ENCODE assay signal across 17 cellular contexts in genomic region chr16:26177438-26177837, GRCh38.
A peak's percentile ranks its signal among the peaks of the same experiment; 100 is the strongest.
DNase-seq lines count a peak whose midpoint lies in the region; ATAC-seq and TF ChIP-seq lines count a peak whose summit lies in the region.
"Had no signal": no experiment of that assay in that cellular context is flagged by ENCODE, and none has a peak within 500 bp of the region (broad histone marks: within the 10 kb centered on the region; RNA-seq: fewer than 3 reads in every experiment).

No MANE protein-coding gene starts in this region.

- H3K27ac Mint-ChIP-seq in H9 = peak overlapping the region in 2 of 3 experiments; percentile 46 to 96; a peak in 4 of 7 replicates
- H3K27ac Mint-ChIP-seq in WTC11 = peak overlapping the region; percentile 54
- H3K27ac Mint-ChIP-seq: CD4-positive, CD25-positive, alpha-beta regulatory T cell; HFFc6 had no signal

- H4K20me1 ChIP-seq in H9 (ENCODE audit: control insufficient read depth, insufficient read depth, insufficient read length) = no peaks in the 10 kb centered on the region
- H4K20me1 ChIP-seq: BLaER1 treated with 17β-estradiol and CSF1 and Interleukin-3, amounts not matched to agents 10 nM and 100 nM had no signal

- H3K9me3 ChIP-seq in H9 (ENCODE audit: control insufficient read depth, low read depth, low read length) = peaks cover 3% of the 10 kb centered on the region

- H3K36me3 ChIP-seq in mesendoderm (ENCODE audit: control insufficient read depth, insufficient read depth, low read length) = no peaks in the 10 kb centered on the region
- H3K36me3 ChIP-seq: BLaER1 treated with 17β-estradiol and CSF1 and Interleukin-3, amounts not matched to agents 10 nM and 100 nM had no signal

- H3T11ph ChIP-seq in H9 (ENCODE audit: low read length) = no peak overlapping the region

- POLR2A ChIA-PET in WTC11 (lab: Charles Lee) = no interaction called here

- H3K18ac ChIP-seq in H9 (ENCODE audit: insufficient read length, low read depth, low read length) = no peak overlapping the region
- H3K18ac ChIP-seq in mesendoderm (ENCODE audit: low read length) = no peak overlapping the region

- H3K36me3 Mint-ChIP-seq in H9 (ENCODE audit: insufficient read depth in 1 of 3, low read depth in 3 of 3) = peaks cover 5 to 31% (median 18%) of the 10 kb centered on the region in 3 experiments
- H3K36me3 Mint-ChIP-seq in WTC11 = peaks cover 27% of the 10 kb centered on the region
- H3K36me3 Mint-ChIP-seq: CD4-positive, CD25-positive, alpha-beta regulatory T cell had no signal

- H2AK5ac ChIP-seq in H9 (ENCODE audit: insufficient read length, low read length) (no peak overlapping the region), mesendoderm (ENCODE audit: low read length) (no peak overlapping the region)

- no peak overlapping the region for H2BK12ac ChIP-seq in H9 (ENCODE audit: insufficient read length, low read depth, low read length)

- H3K27ac ChIP-seq in H9 (ENCODE audit: insufficient read length, low read depth, low read length) = no peak overlapping the region
- H3K27ac ChIP-seq in mesendoderm (ENCODE audit: low read depth, low read length) = no peak overlapping the region
- H3K27ac ChIP-seq: BLaER1 treated with 17β-estradiol and CSF1 and Interleukin-3, amounts not matched to agents 10 nM and 100 nM; GM23248; HL-60 had no signal

- H2BK120ac ChIP-seq in H9 (ENCODE audit: low read depth, low read length, poor library complexity, severe bottlenecking) = no peak overlapping the region
- H2BK120ac ChIP-seq in mesendoderm (ENCODE audit: low read depth, low read length) = no peak overlapping the region

- no peak overlapping the region for H3K23ac ChIP-seq in H9 (ENCODE audit: insufficient read length, low read depth, low read length)
- H3K23ac ChIP-seq in mesendoderm (ENCODE audit: low read length) = no peak overlapping the region

- H3K4me1 Mint-ChIP-seq in H9 = peaks cover 36 to 39% of the 10 kb centered on the region in 2 experiments
- H3K4me1 Mint-ChIP-seq in WTC11 = peaks cover 44% of the 10 kb centered on the region

- TF ChIP-seq CTCF in H9 (conservative IDR thresholded peaks at IDR 0.05) = no peak
- no peak for TF ChIP-seq CTCF in WTC11 (IDR thresholded peaks at IDR 0.05)

- no peaks in the 10 kb centered on the region for H3K23me2 ChIP-seq in H9 (ENCODE audit: insufficient read length, low read depth, low read length, poor library complexity, severe bottlenecking)

- H2BK5ac ChIP-seq in H9 (ENCODE audit: insufficient read length, low read length) = no peak overlapping the region
- no peak overlapping the region for H2BK5ac ChIP-seq in mesendoderm (ENCODE audit: low read length)

- H4K91ac ChIP-seq in H9 (ENCODE audit: insufficient read length, low read depth, low read length) = no peak overlapping the region

- H2BK15ac ChIP-seq in H9 (ENCODE audit: low read depth, low read length) (no peak overlapping the region), mesendoderm (replicated peaks; ENCODE audit: low read depth) (no peak overlapping the region)

- H3K4me2 ChIP-seq in H9 (ENCODE audit: insufficient read depth, insufficient read length, low read length) (no peak overlapping the region), mesendoderm (ENCODE audit: low read length) (no peak overlapping the region)
- H3K4me2 ChIP-seq: BLaER1 treated with 17β-estradiol and CSF1 and Interleukin-3, amounts not matched to agents 10 nM and 100 nM had no signal

- no peak overlapping the region for H2AFZ ChIP-seq in H9 (ENCODE audit: low read length)
- H2AFZ ChIP-seq: GM23248 had no signal

- H3K9me3 Mint-ChIP-seq in H9 (peaks cover 21 to 23% of the 10 kb centered on the region in 2 experiments), WTC11 (peaks cover 29% of the 10 kb centered on the region)

- no peaks in the 10 kb centered on the region for H3K79me2 ChIP-seq in H9 (ENCODE audit: insufficient read depth, low read length)
- no peaks in the 10 kb centered on the region for H3K79me2 ChIP-seq in mesendoderm (ENCODE audit: control insufficient read depth, insufficient read depth, low read length)

- no CpG with 5 or more reads among the region's 1 CpG for WGBS in H9 (ENCODE audit: extremely low coverage, insufficient read length, low lambda C conversion rate)
- WGBS in mesendoderm (ENCODE audit: extremely low coverage, insufficient coverage, low lambda C conversion rate) = no CpG with 5 or more reads among the region's 1 CpG

- H3K4me1 ChIP-seq in H9 (ENCODE audit: insufficient read depth, low read length) = peaks cover 8% of the 10 kb centered on the region; the same call in 1 of the 2 replicates
- H3K4me1 ChIP-seq in mesendoderm (ENCODE audit: control insufficient read depth, low read depth, low read length) = peaks cover 8% of the 10 kb centered on the region

- H2BK20ac ChIP-seq in H9 (ENCODE audit: low read depth, low read length, poor library complexity, severe bottlenecking) = no peak overlapping the region

- H3K56ac ChIP-seq in H9 (ENCODE audit: insufficient read length, low read depth, low read length) = no peak overlapping the region
- H3K56ac ChIP-seq in mesendoderm (ENCODE audit: low read length) = no peak overlapping the region

- H4K8ac ChIP-seq in H9 (replicated peaks; ENCODE audit: insufficient read length, low read depth, low read length) (no peak overlapping the region), mesendoderm (ENCODE audit: low read depth, low read length) (no peak overlapping the region)

- no peak for DNase-seq in H9
- no peak for DNase-seq in WTC11 (ENCODE audit: low spot score)
- peak; percentile 41 for DNase-seq in iPS DF 4.7 (ENCODE audit: extremely low read depth, low spot score)
- peak; percentile 27 for DNase-seq in mesendoderm
- DNase-seq in NCI-H2171 treated with DMSO at 0.1 percent for 48 hours (lab: John Stamatoyannopoulos, UW) = no peak
- DNase-seq: ACHN; CD4-positive, CD25-positive, alpha-beta regulatory T cell; DMS53; GF-D8; GM23248; HCEC 1CT; HFFc6 had no signal

- H3K27me3 ChIP-seq in H9 (ENCODE audit: insufficient read depth, low read length) (no peaks in the 10 kb centered on the region), mesendoderm (ENCODE audit: insufficient read depth, low read length, poor library complexity) (no peaks in the 10 kb centered on the region)
- H3K27me3 ChIP-seq: BLaER1 treated with 17β-estradiol and CSF1 and Interleukin-3, amounts not matched to agents 10 nM and 100 nM had no signal

- H3K27me3 Mint-ChIP-seq in H9 (ENCODE audit: low read depth) (peaks cover 4% of the 10 kb centered on the region; the same call in 1 of the 2 replicates), WTC11 (ENCODE audit: low read depth) (peaks cover 3% of the 10 kb centered on the region)

- H3K79me1 ChIP-seq in H9 (ENCODE audit: insufficient read depth, low read depth, low read length, poor library complexity, severe bottlenecking) = no peaks in the 10 kb centered on the region
- no peaks in the 10 kb centered on the region for H3K79me1 ChIP-seq in mesendoderm (ENCODE audit: low read length)

- H3K4me3 Mint-ChIP-seq in H9 = 0 out of 5 replicates have a peak overlapping the region, but pooled peaks of 1 of the 2 experiments have one; percentile 17
- H3K4me3 Mint-ChIP-seq in WTC11 = peak overlapping the region; percentile 5
- H3K4me3 Mint-ChIP-seq: CD4-positive, CD25-positive, alpha-beta regulatory T cell; HFFc6 had no signal

- H3K4me3 ChIP-seq in mesendoderm (ENCODE audit: low read length) = no peak overlapping the region
- H3K4me3 ChIP-seq: BLaER1 treated with 17β-estradiol and CSF1 and Interleukin-3, amounts not matched to agents 10 nM and 100 nM; GM23248 had no signal

- no peak overlapping the region for H3K4ac ChIP-seq in H9 (ENCODE audit: low read depth, low read length)
- no peak overlapping the region for H3K4ac ChIP-seq in mesendoderm (ENCODE audit: low read depth, low read length)

- ATAC-seq in WTC11 = peak; percentile 75
- ATAC-seq in GM19463 (IDR thresholded peaks at IDR 0.05; ENCODE audit: unreplicated experiment) = no peak
- ATAC-seq in HG02642 (IDR thresholded peaks at IDR 0.05; ENCODE audit: poor library complexity, unreplicated experiment) = no peak
- ATAC-seq: HepG2 had no signal

- H3K9ac ChIP-seq in H9 (ENCODE audit: extremely low read depth, insufficient read length, low read length) (no peak overlapping the region), mesendoderm (ENCODE audit: low read length) (no peak overlapping the region)
- H3K9ac ChIP-seq: BLaER1 treated with 17β-estradiol and CSF1 and Interleukin-3, amounts not matched to agents 10 nM and 100 nM; GM23248 had no signal

- H4K5ac ChIP-seq in H9 (ENCODE audit: insufficient read length, low read depth, low read length) (no peak overlapping the region), mesendoderm (ENCODE audit: low read length) (no peak overlapping the region)

- no peak overlapping the region for H3K14ac ChIP-seq in H9 (ENCODE audit: insufficient read depth, low read length)

- CTCF ChIA-PET in WTC11 (lab: Charles Lee) = interaction anchor here (0.5 to 1.2 kb wide), 2 partner anchors 468 to 933 kb away, joined by 3 to 7 read pairs; no protein-coding TSS in a partner anchor

TF ChIP-seq in WTC11, 78 proteins besides CTCF, POLR2A, EP300 and RAD21 (continues in another document):
- no peak for TF ChIP-seq NFATC4 (CRISPR knock-in tag; IDR thresholded peaks at IDR 0.05)
- TF ChIP-seq E2F4 (CRISPR knock-in tag; IDR thresholded peaks at IDR 0.05; ENCODE audit: borderline replicate concordance, low read depth) = no peak

Comparison
In these comparisons a context has a peak if more than half of its experiments do, and no peak if none do; other contexts are left out.
1. DNase-seq: peak in iPS DF 4.7 (single experiment) and mesendoderm (single experiment); none in H9 (single experiment), WTC11 (single experiment) and NCI-H2171 treated with DMSO at 0.1 percent for 48 hours (single experiment).